In genomic region chr7:98202367-98203195, GRCh38 we compare ENCODE assay signal across 9 cellular contexts. TPM values are rescaled to one million over a fixed set of nuclear protein-coding genes. Genes with fewer than 3 reads are reported as not detected.
DNase-seq lines count a peak whose midpoint lies in the region; ATAC-seq and TF ChIP-seq lines count a peak whose summit lies in the region.
"Had no signal": no experiment of that assay in that cellular context is flagged by ENCODE, and none has a peak within 500 bp of the region (broad histone marks: within the 10 kb centered on the region; RNA-seq: fewer than 3 reads in every experiment).

No MANE protein-coding gene starts in this region.

- CTCF ChIA-PET in OCI-LY7 (lab: Charles Lee; ENCODE audit: unreplicated experiment) = interaction anchor here (1.0 kb wide), 1 partner anchor 47 kb away, joined by 4 read pairs; no protein-coding TSS in a partner anchor

- ATAC-seq in GM18502 (IDR thresholded peaks at IDR 0.05; ENCODE audit: poor library complexity, unreplicated experiment) (peak; percentile 91), HG02759 (IDR thresholded peaks at IDR 0.05; ENCODE audit: unreplicated experiment) (peak; percentile 91)
- ATAC-seq: HCT116 had no signal

- H3K4me2 ChIP-seq in OCI-LY7 (ENCODE audit: low read length) = peak overlapping the region; percentile 92

- peaks cover 24% of the 10 kb centered on the region for H3K36me3 ChIP-seq in OCI-LY7 (ENCODE audit: insufficient read depth, low read length)

- BruUV-seq in OCI-LY7 (replicated peaks; lab: Mats Ljungman, UMichigan) = no TSS peak

- POLR2A ChIA-PET in OCI-LY7 (lab: Charles Lee) = interaction anchor here (0.7 to 1.6 kb wide), 4 partner anchors 22 to 332 kb away, joined by 3 to 4 read pairs (median 4); no protein-coding TSS in a partner anchor

- intact Hi-C loops in OCI-LY7 (cut with micrococcal nuclease; ENCODE audit: unreplicated experiment) = loop anchor here (1.0 to 5.0 kb wide), 4 partner anchors 17 to 1085 kb away; partner anchors contain the start of gene SDHAF3
- intact Hi-C loops in cardiac septum (cut with DNase I) = no loop called here

- peak overlapping the region; percentile 86 for H3K27ac ChIP-seq in OCI-LY7 (ENCODE audit: low read depth, low read length, poor library complexity, severe bottlenecking)

- DNase-seq in OCI-LY7 (ENCODE audit: low spot score) (peak; percentile 96), NCI-H187 treated with DMSO at 0.1 percent for 48 hours (lab: John Stamatoyannopoulos, UW) (no peak), NCI-H524 treated with DMSO at 0.1 percent for 48 hours (lab: John Stamatoyannopoulos, UW) (no peak), cardiac septum (ENCODE audit: low spot score) (no peak)
- DNase-seq in activated effector memory CD4-positive, alpha-beta T cell treated with Interleukin-2 at 50 U/mL for 16 hours = peak; percentile 50
- peak; percentile 40 to 60 for DNase-seq in stimulated activated CD4-positive, alpha-beta T cell treated with anti-CD3 and anti-CD28 coated beads, Interleukin-4, amount 100 ng/mL, for 4 hours

- H4K20me1 ChIP-seq in OCI-LY7 (ENCODE audit: insufficient read depth, low read length) = peaks cover 20% of the 10 kb centered on the region

- H2AFZ ChIP-seq in OCI-LY7 (ENCODE audit: low read length) = no peak overlapping the region

- no peaks in the 10 kb centered on the region for H3K9me2 ChIP-seq in OCI-LY7 (ENCODE audit: insufficient read depth, low read length)

- peak overlapping the region; percentile 58 for H3K4me3 ChIP-seq in OCI-LY7 (ENCODE audit: low read depth, low read length, poor library complexity, severe bottlenecking)

- no peak for TF ChIP-seq CTCF in OCI-LY7 (conservative IDR thresholded peaks at IDR 0.05; ENCODE audit: low read length)

- H3K9me3 ChIP-seq in OCI-LY7 (ENCODE audit: low read length) = no peaks in the 10 kb centered on the region

- H3K79me2 ChIP-seq in OCI-LY7 (ENCODE audit: insufficient read depth, low read depth, low read length) = peaks cover 32% of the 10 kb centered on the region; the same call in 1 of the 2 replicates

- peaks cover 62% of the 10 kb centered on the region for H3K4me1 ChIP-seq in OCI-LY7 (ENCODE audit: insufficient read depth, low read length, poor library complexity, severe bottlenecking)

RNA-seq across cellular contexts. Expression of gene BHLHA15, which starts 8.7 kb away (rescaled TPM):
- total RNA-seq in OCI-LY7 (2014; rRNA removed; shearing (Covaris generic)) = 0.69 and 1.2 TPM in 2 replicates
- total RNA-seq in OCI-LY7 (2022) (1.9 and 4.3 TPM in 2 replicates), cardiac septum (not detected)

RNA-seq across cellular contexts. Expression of gene TECPR1, which starts 49.5 kb away (rescaled TPM):
- 17.9 and 23.2 TPM in 2 replicates for total RNA-seq in OCI-LY7 (2014; rRNA removed; shearing (Covaris generic))
- total RNA-seq in OCI-LY7 (2022) = 36.4 and 38.1 TPM in 2 replicates
- total RNA-seq in cardiac septum = 16.6 TPM

Comparison
In these comparisons a context has a peak if more than half of its experiments do, and no peak if none do; other contexts are left out.
1. DNase-seq: peak in OCI-LY7 (single experiment), activated effector memory CD4-positive, alpha-beta T cell treated with Interleukin-2 at 50 U/mL for 16 hours (single experiment) and stimulated activated CD4-positive, alpha-beta T cell treated with anti-CD3 and anti-CD28 coated beads, Interleukin-4, amount 100 ng/mL, for 4 hours (2 of 2); none in NCI-H187 treated with DMSO at 0.1 percent for 48 hours (single experiment), NCI-H524 treated with DMSO at 0.1 percent for 48 hours (single experiment) and cardiac septum (single experiment).